ENCODE assay signal across 8 cellular contexts in genomic region chr19:43668406-43669158, GRCh38. TPM values are rescaled to one million over a fixed set of nuclear protein-coding genes. Genes with fewer than 3 reads are reported as not detected.
DNase-seq lines count a peak whose midpoint lies in the region.

No MANE protein-coding gene starts in this region.

- H3K36me3 ChIP-seq in ES-I3 (ENCODE audit: insufficient read depth, low read length) (no peaks in the 10 kb centered on the region), HAP-1 (replicated peaks) (no peaks in the 10 kb centered on the region; the same call in 1 of the 2 replicates), MG63 (peaks cover 38% of the 10 kb centered on the region)

- in situ Hi-C loops in HAP-1 (cut with MboI; ENCODE audit: low sequenced_read_pairs) = no loop called here
- in situ Hi-C loops in SK-MEL-5 (cut with HindIII; ENCODE audit: low pct_unique_long_range_greater_than_20kb, low sequenced_read_pairs) = no loop called here

- no peaks in the 10 kb centered on the region for H3K9me3 ChIP-seq in ES-I3 (ENCODE audit: control insufficient read depth, insufficient read depth, low read length)
- H3K9me3 ChIP-seq in HAP-1 = no peaks in the 10 kb centered on the region
- H3K9me3 ChIP-seq in MG63 = 0 out of 2 replicates have a peak, but pooled peaks cover 1% of the 10 kb centered on the region

- H3K4me3 ChIP-seq in HAP-1 = peak overlapping the region; percentile 44
- H3K4me3 ChIP-seq in MG63 = peak overlapping the region; percentile 61

- DNase-seq in HAP-1 (ENCODE audit: low spot score in 2 of 2) = peak; percentile 99
- peak; percentile 98 for DNase-seq in MG63
- DNase-seq in SK-MEL-5 (ENCODE audit: low read depth, low spot score) = peak; percentile 93
- DNase-seq in activated naive CD4-positive, alpha-beta T cell treated with anti-CD3 and anti-CD28 coated beads, Interleukin-2, amount 50 U/mL, for 16 hours = peak; percentile 92
- DNase-seq in germinal center (ENCODE audit: low spot score) = peak; percentile 94
- DNase-seq in non-pigmented ciliary epithelial cell (ENCODE audit: low read depth) = peak; percentile 98
- DNase-seq in superior temporal gyrus (ENCODE audit: extremely low spot score) = peak; percentile 99

- H3K27me3 ChIP-seq in HAP-1 (ENCODE audit: low read depth) = no peaks in the 10 kb centered on the region
- H3K27me3 ChIP-seq in MG63 = no peaks in the 10 kb centered on the region

- H3K4me1 ChIP-seq in ES-I3 (ENCODE audit: insufficient read depth, low read length) (peaks cover 4% of the 10 kb centered on the region; the same call in 1 of the 2 replicates), HAP-1 (peaks cover 13% of the 10 kb centered on the region)

- H3K9ac ChIP-seq in ES-I3 (ENCODE audit: low read depth, low read length) = peak overlapping the region; percentile 80

RNA-seq across cellular contexts. Expression of gene PLAUR, which starts 1.4 kb away (rescaled TPM):
- total RNA-seq in MG63 (2014; rRNA removed; shearing (Covaris generic); ENCODE audit: low replicate concordance) = 14.7 and 43.2 TPM in 2 replicates
- 3.5 and 5.5 TPM in 2 replicates for total RNA-seq in SK-MEL-5 (2014; rRNA removed; shearing (Covaris generic))
- 1.6 and 4.0 TPM in 2 replicates for polyA plus RNA-seq in SK-MEL-5 (2015; cell fraction: cytosol; rRNA removed)
- polyA plus RNA-seq in SK-MEL-5 (2015; cell fraction: nucleus; rRNA removed) = 0.95 and 1.9 TPM in 2 replicates

RNA-seq across cellular contexts. Expression of gene CADM4, which starts 28.9 kb away (rescaled TPM):
- 0.22 and 3.0 TPM in 2 replicates for total RNA-seq in MG63 (2014; rRNA removed; shearing (Covaris generic); ENCODE audit: low replicate concordance)
- total RNA-seq in SK-MEL-5 (2014; rRNA removed; shearing (Covaris generic)) = 13.1 and 13.2 TPM in 2 replicates
- 32.8 and 33.5 TPM in 2 replicates for polyA plus RNA-seq in SK-MEL-5 (2015; cell fraction: cytosol; rRNA removed)
- polyA plus RNA-seq in SK-MEL-5 (2015; cell fraction: nucleus; rRNA removed) = 2.2 and 3.2 TPM in 2 replicates

RNA-seq across cellular contexts. Expression of gene IRGC, which starts 47.3 kb away (rescaled TPM):
- total RNA-seq in MG63 (2014; rRNA removed; shearing (Covaris generic); ENCODE audit: low replicate concordance) = not detected in 2 replicates
- total RNA-seq in SK-MEL-5 (2014; rRNA removed; shearing (Covaris generic)) = not detected in 2 replicates
- not detected in 2 replicates for polyA plus RNA-seq in SK-MEL-5 (2015; cell fraction: cytosol; rRNA removed)
- polyA plus RNA-seq in SK-MEL-5 (2015; cell fraction: nucleus; rRNA removed) = not detected in 2 replicates

RNA-seq across cellular contexts. Expression of gene ZNF428, which starts 49.2 kb away (rescaled TPM):
- 45.8 and 101 TPM in 2 replicates for total RNA-seq in MG63 (2014; rRNA removed; shearing (Covaris generic); ENCODE audit: low replicate concordance)
- 44.6 and 47.2 TPM in 2 replicates for total RNA-seq in SK-MEL-5 (2014; rRNA removed; shearing (Covaris generic))
- 38.7 and 41.8 TPM in 2 replicates for polyA plus RNA-seq in SK-MEL-5 (2015; cell fraction: cytosol; rRNA removed)
- 12.6 and 16.9 TPM in 2 replicates for polyA plus RNA-seq in SK-MEL-5 (2015; cell fraction: nucleus; rRNA removed)

RNA-seq across cellular contexts. Expression of gene SRRM5, which starts 56.7 kb away (rescaled TPM):
- not detected in 2 replicates for total RNA-seq in MG63 (2014; rRNA removed; shearing (Covaris generic); ENCODE audit: low replicate concordance)
- total RNA-seq in SK-MEL-5 (2014; rRNA removed; shearing (Covaris generic)) = not detected in 2 replicates
- 0.12 and 0.23 TPM in 2 replicates for polyA plus RNA-seq in SK-MEL-5 (2015; cell fraction: cytosol; rRNA removed)
- polyA plus RNA-seq in SK-MEL-5 (2015; cell fraction: nucleus; rRNA removed) = 0.59 and 0.91 TPM in 2 replicates

Comparison
In these comparisons a context has a peak if more than half of its experiments do, and no peak if none do; other contexts are left out.
1. Peak in every context shown above with its lines: DNase-seq and H3K4me3 ChIP-seq.